In genomic region chr12:65998031-65998430, GRCh38 we compare ENCODE assay signal across 21 cellular contexts.
DNase-seq lines count a peak whose midpoint lies in the region; ATAC-seq, FAIRE-seq and TF ChIP-seq lines count a peak whose summit lies in the region.
"Had no signal": no experiment of that assay in that cellular context is flagged by ENCODE, and none has a peak within 500 bp of the region (broad histone marks: within the 10 kb centered on the region; RNA-seq: fewer than 3 reads in every experiment).

No MANE protein-coding gene starts in this region.

- H3K14ac ChIP-seq in IMR-90 (replicated peaks; ENCODE audit: low read depth, low read length) (no peak overlapping the region), trophoblast cell (ENCODE audit: low read length) (no peak overlapping the region)

- no peak overlapping the region for H2BK20ac ChIP-seq in IMR-90 (ENCODE audit: low read depth, low read length)

- peaks cover 7% of the 10 kb centered on the region for H3K4me1 ChIP-seq in IMR-90 (ENCODE audit: control insufficient read depth, insufficient read depth, low read length)
- H3K4me1 ChIP-seq in trophoblast cell (ENCODE audit: control insufficient read depth in 1 of 2, insufficient read depth in 2 of 2, low read length in 2 of 2) = peaks cover 5 to 15% of the 10 kb centered on the region in 2 experiments
- H3K4me1 ChIP-seq: BE2C had no signal

- no peak for ATAC-seq in IMR-90 (ENCODE audit: low read depth)
- ATAC-seq: HCT116, HepG2 had no signal

- peak overlapping the region; percentile 83 for H2BK12ac ChIP-seq in trophoblast cell (ENCODE audit: low read length)

- H4K8ac ChIP-seq in IMR-90 (ENCODE audit: low read depth in 2 of 2, low read length in 2 of 2) = no peak overlapping the region
- H4K8ac ChIP-seq in trophoblast cell (ENCODE audit: low read depth, low read length) = no peak overlapping the region

- WGBS in IMR-90 (ENCODE audit: extremely low coverage in 2 of 2, insufficient read length in 1 of 2), 2 experiments = 78% methylated on average over 2 of the region's 3 CpGs; no CpG with 5 or more reads in 1 of the 2 experiments
- no CpG with 5 or more reads among the region's 3 CpGs for WGBS in trophoblast cell (ENCODE audit: extremely low coverage, insufficient coverage, insufficient read length)

- FAIRE-seq in bronchial epithelial cell (lab: Jason Lieb, UNC) (peak; percentile 94), GM12892 (lab: Jason Lieb, UNC) (no peak)
- FAIRE-seq: A204.1, HepG2 had no signal

- H3K79me2 ChIP-seq in trophoblast cell (ENCODE audit: control insufficient read depth, insufficient read depth, low read length, poor library complexity) = peaks cover 2% of the 10 kb centered on the region

- DNase-seq in IMR-90 = no peak
- DNase-seq in bronchial epithelial cell (ENCODE audit: low read depth) = no peak
- DNase-seq in trophoblast cell = peak; percentile 59 to 76
- DNase-seq in GM12892 (ENCODE audit: insufficient read length) = no peak
- DNase-seq in MG63 = no peak
- DNase-seq in WERI-Rb-1 = no peak
- DNase-seq: ACHN; BE2C; C1 segment of cervical spinal cord; CD4-positive, CD25-positive, alpha-beta regulatory T cell; CD8-positive, alpha-beta memory T cell; COR-L47; DMS 273 treated with DMSO at 0.1 percent for 48 hours; DMS53; DND-41; GF-D8; GOT3; H7 had no signal

- no peak overlapping the region for H3K56ac ChIP-seq in IMR-90 (ENCODE audit: extremely low read depth, insufficient read depth, low read length)

- in situ Hi-C loops in IMR-90 (cut with MboI; ENCODE audit: low sequenced_read_pairs) = no loop called here

- H2AK5ac ChIP-seq in IMR-90 (ENCODE audit: low read depth, low read length) = peak overlapping the region; percentile 24; the same call in 1 of the 2 replicates
- no peak overlapping the region for H2AK5ac ChIP-seq in trophoblast cell (ENCODE audit: low read length)

- POLR2A ChIA-PET in IMR-90 (lab: Charles Lee; ENCODE audit: unreplicated experiment) = no interaction called here

- H3K9me3 ChIP-seq in IMR-90 (ENCODE audit: control insufficient read depth, insufficient read depth, low read length) (no peaks in the 10 kb centered on the region), trophoblast cell (ENCODE audit: insufficient read depth, low read depth, low read length) (no peaks in the 10 kb centered on the region), MG63 (no peaks in the 10 kb centered on the region), WERI-Rb-1 (ENCODE audit: severe bottlenecking) (no peaks in the 10 kb centered on the region)
- H3K9me3 ChIP-seq: BE2C had no signal

- dilution Hi-C loops in IMR-90 (cut with HindIII; ENCODE audit: low sequenced_read_pairs, unreplicated experiment) = no loop called here

- no peak overlapping the region for H2BK15ac ChIP-seq in IMR-90 (ENCODE audit: low read depth, low read length)

- H2AFZ ChIP-seq in IMR-90 (replicated peaks; ENCODE audit: low read length, poor library complexity) = no peak overlapping the region
- H2AFZ ChIP-seq in trophoblast cell (ENCODE audit: insufficient read depth, low read length, poor library complexity) = no peak overlapping the region

- H3K79me1 ChIP-seq in IMR-90 (ENCODE audit: low read depth in 1 of 2, low read length in 2 of 2) (no peaks in the 10 kb centered on the region), trophoblast cell (ENCODE audit: low read length) (peaks cover 23% of the 10 kb centered on the region)

- H3K4me2 ChIP-seq in IMR-90 (ENCODE audit: low read depth, low read length) (no peak overlapping the region), trophoblast cell (ENCODE audit: low read length) (no peak overlapping the region)

- H3K36me3 ChIP-seq in IMR-90 (ENCODE audit: control insufficient read depth, insufficient read depth, low read length) (no peaks in the 10 kb centered on the region), bronchial epithelial cell (ENCODE audit: control insufficient read depth, insufficient read depth, low read length) (no peaks in the 10 kb centered on the region), trophoblast cell (ENCODE audit: control insufficient read depth in 1 of 2, insufficient read depth in 2 of 2, low read length in 2 of 2) (no peaks in the 10 kb centered on the region), MG63 (no peaks in the 10 kb centered on the region), WERI-Rb-1 (no peaks in the 10 kb centered on the region)
- H3K36me3 ChIP-seq: BE2C had no signal

- H3K4ac ChIP-seq in IMR-90 (ENCODE audit: low read depth, low read length) (no peak overlapping the region), trophoblast cell (ENCODE audit: low read depth, low read length) (no peak overlapping the region)

- H3K4me3 ChIP-seq in IMR-90 (ENCODE audit: insufficient read depth, low read depth, low read length) = no peak overlapping the region
- no peak overlapping the region for H3K4me3 ChIP-seq in bronchial epithelial cell (ENCODE audit: low read depth, low read length)
- H3K4me3 ChIP-seq in trophoblast cell (ENCODE audit: low read depth, low read length) = no peak overlapping the region
- no peak overlapping the region for H3K4me3 ChIP-seq in MG63
- H3K4me3 ChIP-seq in WERI-Rb-1 (ENCODE audit: low read depth, low read length) = no peak overlapping the region

- H2AK9ac ChIP-seq in IMR-90 (replicated peaks; ENCODE audit: low read depth, low read length, poor library complexity) = no peak overlapping the region

- H4K20me1 ChIP-seq in IMR-90 (ENCODE audit: insufficient read depth, low read length) = no peaks in the 10 kb centered on the region

- CTCF ChIA-PET in IMR-90 (lab: Yijun Ruan, JAX) = no interaction called here

- BruUV-seq in IMR-90 (replicated peaks; lab: Mats Ljungman, UMichigan) = no TSS peak

- no peak overlapping the region for H3K18ac ChIP-seq in IMR-90 (ENCODE audit: low read depth, low read length)
- H3K18ac ChIP-seq in trophoblast cell (ENCODE audit: low read length) = no peak overlapping the region

- H3K9ac ChIP-seq in IMR-90 (ENCODE audit: low read depth, low read length) (no peak overlapping the region), trophoblast cell (ENCODE audit: low read length) (no peak overlapping the region)

- TF ChIP-seq CTCF in IMR-90 (conservative IDR thresholded peaks at IDR 0.05; ENCODE audit: low read depth, low read length) (no peak), bronchial epithelial cell (IDR thresholded peaks at IDR 0.05; ENCODE audit: insufficient read depth, low read length, severe bottlenecking) (no peak), WERI-Rb-1 (IDR thresholded peaks at IDR 0.05; ENCODE audit: low read depth, low read length) (no peak)

- H2BK5ac ChIP-seq in IMR-90 (ENCODE audit: low read depth, low read length, poor library complexity, severe bottlenecking) (no peak overlapping the region), trophoblast cell (ENCODE audit: low read depth, low read length, poor library complexity) (no peak overlapping the region)

- H4K91ac ChIP-seq in IMR-90 (ENCODE audit: insufficient read depth, low read depth, low read length) (no peak overlapping the region), trophoblast cell (ENCODE audit: low read depth, low read length) (peak overlapping the region; percentile 36)

- no peak for TF ChIP-seq RAD21 in IMR-90 (IDR thresholded peaks at IDR 0.05; ENCODE audit: low read length)

- H2BK120ac ChIP-seq in IMR-90 (ENCODE audit: low read depth, low read length) (no peak overlapping the region), trophoblast cell (ENCODE audit: insufficient read depth, low read length, poor library complexity) (no peak overlapping the region)

- no peak overlapping the region for H4K12ac ChIP-seq in trophoblast cell (ENCODE audit: low read depth, low read length)

- no peaks in the 10 kb centered on the region for H3K9me1 ChIP-seq in IMR-90 (ENCODE audit: insufficient read depth, low read length)

- no peak overlapping the region for H4K5ac ChIP-seq in IMR-90 (ENCODE audit: low read depth, low read length)

- H3K27me3 ChIP-seq in IMR-90 (ENCODE audit: control insufficient read depth, insufficient read depth, low read length) = peaks cover 3% of the 10 kb centered on the region
- H3K27me3 ChIP-seq in bronchial epithelial cell (ENCODE audit: control insufficient read depth, insufficient read depth, low read length) = no peaks in the 10 kb centered on the region
- H3K27me3 ChIP-seq in trophoblast cell (ENCODE audit: insufficient read depth, low read length) = no peaks in the 10 kb centered on the region
- H3K27me3 ChIP-seq in MG63 = no peaks in the 10 kb centered on the region
- no peaks in the 10 kb centered on the region for H3K27me3 ChIP-seq in WERI-Rb-1 (ENCODE audit: insufficient read depth, low read depth, severe bottlenecking)
- H3K27me3 ChIP-seq: BE2C had no signal

- H3K27ac ChIP-seq in IMR-90 (ENCODE audit: insufficient read depth, low read length) (no peak overlapping the region), trophoblast cell (ENCODE audit: low read depth, low read length) (no peak overlapping the region), WERI-Rb-1 (no peak overlapping the region)

- TF ChIP-seq POLR2A in IMR-90 (IDR thresholded peaks at IDR 0.05; ENCODE audit: low read depth, low read length) (no peak), GM12892 (IDR thresholded peaks at IDR 0.05; ENCODE audit: low read depth, low read length) (no peak)

- intact Hi-C loops in IMR-90 (cut with micrococcal nuclease) = no loop called here

- H3K23ac ChIP-seq in IMR-90 (ENCODE audit: low read depth, low read length) (no peak overlapping the region), trophoblast cell (ENCODE audit: low read length) (peak overlapping the region; percentile 52)

TF ChIP-seq in IMR-90, 13 proteins besides CTCF, POLR2A, EP300 and RAD21:
- TF ChIP-seq RCOR1 (IDR thresholded peaks at IDR 0.05; ENCODE audit: insufficient replicate concordance, low read length) (no peak), CHD1 (IDR thresholded peaks at IDR 0.05; ENCODE audit: low read depth, low read length) (no peak), MXI1 (IDR thresholded peaks at IDR 0.05; ENCODE audit: borderline replicate concordance, low read depth, low read length) (no peak), MAFK (IDR thresholded peaks at IDR 0.05; ENCODE audit: low read depth, low read length) (no peak), MAZ (IDR thresholded peaks at IDR 0.05; ENCODE audit: borderline replicate concordance, low read depth, low read length) (no peak), USF2 (IDR thresholded peaks at IDR 0.05; ENCODE audit: low read depth, low read length) (no peak), NFE2L2 (IDR thresholded peaks at IDR 0.05; ENCODE audit: low read depth, low read length) (no peak), CEBPB (IDR thresholded peaks at IDR 0.05; ENCODE audit: low read depth, low read length) (no peak), FOS (IDR thresholded peaks at IDR 0.05; ENCODE audit: low read depth, low read length) (no peak), SMC3 (IDR thresholded peaks at IDR 0.05; ENCODE audit: low read depth, low read length) (no peak), BHLHE40 (IDR thresholded peaks at IDR 0.05; ENCODE audit: low read depth, low read length) (no peak)

Comparison
In these comparisons a context has a peak if more than half of its experiments do, and no peak if none do; other contexts are left out.
1. DNase-seq: peak in trophoblast cell (2 of 2); none in IMR-90 (single experiment), bronchial epithelial cell (single experiment), GM12892 (single experiment), MG63 (single experiment) and WERI-Rb-1 (single experiment).